23 cellular contexts compared by ENCODE assay signal in genomic region chr10:94983555-94983954, GRCh38. TPM values are rescaled to one million over a fixed set of nuclear protein-coding genes. Genes with fewer than 3 reads are reported as not detected.
"Had no signal": no experiment of that assay in that cellular context is flagged by ENCODE, and none has a peak within 500 bp of the region (broad histone marks: within the 10 kb centered on the region; RNA-seq: fewer than 3 reads in every experiment).

No MANE protein-coding gene starts in this region.

- DNase-seq: cerebellar nuclear complex; erythroblast; foreskin melanocyte; heart left ventricle; hypothalamus; kidney; left cardiac atrium; mesendoderm; naive thymus-derived CD4-positive, alpha-beta T cell; nephron progenitor cell; posterior cingulate gyrus; stimulated activated CD4-positive, alpha-beta T cell treated with anti-CD3 and anti-CD28 coated beads, Interleukin-2, amount 100 ng/mL, for 48 hours; stimulated activated naive CD4-positive, alpha-beta T cell treated with Interleukin-2 at 50 U/mL for 16 hours; trophoblast cell had no signal

- H3K36me3 ChIP-seq: heart left ventricle, right atrium auricular region had no signal

- H3K4me2 ChIP-seq: smooth muscle cell had no signal

- H3K4me1 Mint-ChIP-seq: naive thymus-derived CD4-positive, alpha-beta T cell; nephron progenitor cell had no signal

- H3K36me3 Mint-ChIP-seq: naive thymus-derived CD4-positive, alpha-beta T cell had no signal

- H3K27ac ChIP-seq: heart left ventricle, right atrium auricular region had no signal

- H3K27me3 ChIP-seq: heart left ventricle, right atrium auricular region had no signal

- H3K4me1 ChIP-seq: heart left ventricle, right atrium auricular region had no signal

- H3K4me3 ChIP-seq: heart left ventricle, right atrium auricular region, smooth muscle cell had no signal

- H3K27me3 Mint-ChIP-seq: dendritic cell treated with granulocyte-macrophage colony-stimulating factor and Interleukin-4, amounts not matched to agents 40 ng/mL and 50 ng/mL, for 4 days; naive thymus-derived CD4-positive, alpha-beta T cell had no signal

- H3K4me3 Mint-ChIP-seq: dendritic cell treated with granulocyte-macrophage colony-stimulating factor and Interleukin-4, amounts not matched to agents 40 ng/mL and 50 ng/mL, for 4 days; naive thymus-derived CD4-positive, alpha-beta T cell; nephron progenitor cell had no signal

- ATAC-seq: heart left ventricle; left cardiac atrium; naive thymus-derived CD4-positive, alpha-beta T cell had no signal

- H3K27ac Mint-ChIP-seq: dendritic cell treated with granulocyte-macrophage colony-stimulating factor and Interleukin-4, amounts not matched to agents 40 ng/mL and 50 ng/mL, for 4 days; naive thymus-derived CD4-positive, alpha-beta T cell; nephron progenitor cell had no signal

- H3K9me3 ChIP-seq: right atrium auricular region had no signal

RNA-seq across cellular contexts. Expression of gene CYP2C9, which starts 45.1 kb away (rescaled TPM):
- total RNA-seq: endothelial cell of umbilical vein; lung microvascular endothelial cell; mononuclear cell; naive thymus-derived CD4-positive, alpha-beta T cell; osteocyte; pulmonary artery endothelial cell; right atrium auricular region; urinary bladder had no signal
- polyA plus RNA-seq: endothelial cell of umbilical vein; naive thymus-derived CD4-positive, alpha-beta T cell had no signal
